23 cellular contexts compared by ENCODE assay signal in the genomic region with DNA sequence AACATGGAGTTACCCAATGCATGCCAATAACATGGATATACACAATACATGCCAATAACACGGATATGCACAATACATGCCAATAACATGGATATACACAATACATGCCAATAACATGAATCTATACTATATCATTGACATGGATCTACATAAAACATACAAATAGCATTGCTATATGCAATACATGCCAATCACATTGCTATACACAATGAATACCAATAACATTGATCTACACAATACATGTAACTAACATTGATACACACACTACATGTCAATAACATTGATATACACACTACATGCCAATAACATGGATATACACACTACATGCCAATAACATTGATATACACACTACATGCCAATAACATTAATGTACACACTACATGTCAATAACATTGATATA. TPM values are rescaled to one million over a fixed set of nuclear protein-coding genes. Genes with fewer than 3 reads are reported as not detected.
DNase-seq lines count a peak whose midpoint lies in the region; ATAC-seq and TF ChIP-seq lines count a peak whose summit lies in the region.
"Had no signal": no experiment of that assay in that cellular context is flagged by ENCODE, and none has a peak within 500 bp of the region (broad histone marks: within the 10 kb centered on the region; RNA-seq: fewer than 3 reads in every experiment).

No MANE protein-coding gene starts in this region.

- H3K27ac ChIP-seq in DND-41 (ENCODE audit: low read length) (no peak overlapping the region), neural progenitor cell (no peak overlapping the region), PC-3 (ENCODE audit: low read length) (no peak overlapping the region)
- H3K27ac ChIP-seq: BLaER1 treated with 17β-estradiol and CSF1 and Interleukin-3, amounts not matched to agents 10 nM and 100 nM; colonic mucosa; SJSA1 had no signal

- no peak overlapping the region for H3K27ac Mint-ChIP-seq in activated CD8-positive, alpha-beta memory T cell treated with anti-CD3 and anti-CD28 coated beads, Interleukin-2, amount 10 ng/mL, durations not matched to agents 7 days and 5 days
- H3K27ac Mint-ChIP-seq in brain: peak overlapping the region in 1 of 5 experiments; percentile 70
- H3K27ac Mint-ChIP-seq in neural progenitor cell: no peak overlapping the region
- H3K27ac Mint-ChIP-seq: activated naive CD8-positive, alpha-beta T cell treated with anti-CD3 and anti-CD28 coated beads, Interleukin-2, amount 50 U/mL, for 24 hours; activated T-helper 2 cell treated with anti-CD3 and anti-CD28 coated beads, Interferon-gamma antibody, Interleukin-2, Interleukin-4, amounts not matched to agents 10 μg/mL and 5 μg/mL and 100 μg/mL, durations not matched to agents 14 hours and 24 hours and 36 hours; T-helper 17 cell had no signal

- H3K9me3 ChIP-seq in DND-41 (ENCODE audit: insufficient read depth, low read length, severe bottlenecking) (no peaks in the 10 kb centered on the region), neural progenitor cell (ENCODE audit: low read depth) (no peaks in the 10 kb centered on the region), PC-3 (ENCODE audit: low read length) (no peaks in the 10 kb centered on the region)
- H3K9me3 ChIP-seq: BLaER1 treated with 17β-estradiol and CSF1 and Interleukin-3, amounts not matched to agents 10 nM and 100 nM; colonic mucosa; esophagus squamous epithelium; gastroesophageal sphincter; SJSA1; spleen; stomach; transverse colon had no signal

- H3K4me3 Mint-ChIP-seq in activated CD8-positive, alpha-beta memory T cell treated with anti-CD3 and anti-CD28 coated beads, Interleukin-2, amount 10 ng/mL, durations not matched to agents 7 days and 5 days: peak overlapping the region; percentile 49
- H3K4me3 Mint-ChIP-seq in brain: peak overlapping the region; percentile 47 to 80 (median 78)
- peak overlapping the region; percentile 83 for H3K4me3 Mint-ChIP-seq in neural progenitor cell

- H3K4me2 ChIP-seq in DND-41 (ENCODE audit: insufficient read depth, low read length): no peak overlapping the region
- no peak overlapping the region for H3K4me2 ChIP-seq in neural progenitor cell
- H3K4me2 ChIP-seq in PC-3 (ENCODE audit: low read length): no peak overlapping the region
- H3K4me2 ChIP-seq: BLaER1 treated with 17β-estradiol and CSF1 and Interleukin-3, amounts not matched to agents 10 nM and 100 nM had no signal

- H3K27me3 Mint-ChIP-seq in activated CD8-positive, alpha-beta memory T cell treated with anti-CD3 and anti-CD28 coated beads, Interleukin-2, amount 10 ng/mL, durations not matched to agents 7 days and 5 days: peaks cover 3% of the 10 kb centered on the region
- H3K27me3 Mint-ChIP-seq in brain: peaks cover 5% of the 10 kb centered on the region
- H3K27me3 Mint-ChIP-seq in neural progenitor cell (ENCODE audit: insufficient read depth, low read depth): peaks cover 2% of the 10 kb centered on the region

- no peaks in the 10 kb centered on the region for H3K9me3 Mint-ChIP-seq in activated CD8-positive, alpha-beta memory T cell treated with anti-CD3 and anti-CD28 coated beads, Interleukin-2, amount 10 ng/mL, durations not matched to agents 7 days and 5 days (ENCODE audit: low read depth)
- H3K9me3 Mint-ChIP-seq in brain (no peaks in the 10 kb centered on the region), neural progenitor cell (no peaks in the 10 kb centered on the region)
- H3K9me3 Mint-ChIP-seq: activated naive CD8-positive, alpha-beta T cell treated with anti-CD3 and anti-CD28 coated beads, Interleukin-2, amount 50 U/mL, for 24 hours; activated T-helper 2 cell treated with anti-CD3 and anti-CD28 coated beads, Interferon-gamma antibody, Interleukin-2, Interleukin-4, amounts not matched to agents 10 μg/mL and 5 μg/mL and 100 μg/mL, durations not matched to agents 14 hours and 24 hours and 36 hours had no signal

- H3K79me2 ChIP-seq in DND-41 (ENCODE audit: insufficient read depth, low read length) (peaks cover 39% of the 10 kb centered on the region), neural progenitor cell (ENCODE audit: low read depth) (peaks cover 36% of the 10 kb centered on the region), PC-3 (ENCODE audit: low read length) (peaks cover 32% of the 10 kb centered on the region)

- intact Hi-C loops in PC-3 (cut with micrococcal nuclease): no loop called here

- H3K27me3 ChIP-seq in DND-41 (ENCODE audit: insufficient read depth, low read length, poor library complexity) (no peaks in the 10 kb centered on the region), neural progenitor cell (no peaks in the 10 kb centered on the region), PC-3 (ENCODE audit: low read length) (no peaks in the 10 kb centered on the region)
- H3K27me3 ChIP-seq: BLaER1 treated with 17β-estradiol and CSF1 and Interleukin-3, amounts not matched to agents 10 nM and 100 nM; colonic mucosa; esophagus squamous epithelium; gastroesophageal sphincter; SJSA1; transverse colon had no signal

- H4K20me1 ChIP-seq in DND-41 (ENCODE audit: insufficient read depth, low read length) (peaks cover 33% of the 10 kb centered on the region), neural progenitor cell (ENCODE audit: low read depth) (peaks cover 35% of the 10 kb centered on the region), PC-3 (ENCODE audit: low read length) (no peaks in the 10 kb centered on the region)

- no peak overlapping the region for H3K4me3 ChIP-seq in DND-41 (ENCODE audit: low read depth in 1 of 2, low read length in 2 of 2)
- H3K4me3 ChIP-seq in neural progenitor cell: no peak overlapping the region
- no peak overlapping the region for H3K4me3 ChIP-seq in PC-3 (ENCODE audit: low read length)
- H3K4me3 ChIP-seq: colonic mucosa, gastroesophageal sphincter, lung, stomach, transverse colon had no signal

- ATAC-seq in activated CD8-positive, alpha-beta memory T cell treated with anti-CD3 and anti-CD28 coated beads, Interleukin-2, amount 10 ng/mL, durations not matched to agents 7 days and 5 days: no peak
- no peak for ATAC-seq in DND-41 (ENCODE audit: insufficient read depth, low read depth)
- no peak for ATAC-seq in PC-3
- no peak for ATAC-seq in GM21447 (IDR thresholded peaks at IDR 0.05; ENCODE audit: unreplicated experiment)

- H3K4me1 ChIP-seq in DND-41 (ENCODE audit: insufficient read depth, low read length): peaks cover 27% of the 10 kb centered on the region
- peaks cover 9% of the 10 kb centered on the region for H3K4me1 ChIP-seq in neural progenitor cell
- no peaks in the 10 kb centered on the region for H3K4me1 ChIP-seq in PC-3 (ENCODE audit: insufficient read depth, low read length)

- CTCF ChIA-PET in activated CD8-positive, alpha-beta memory T cell treated with anti-CD3 and anti-CD28 coated beads, Interleukin-2, amount 10 ng/mL, durations not matched to agents 7 days and 5 days (lab: Charles Lee): interaction anchor here (0.7 to 3.0 kb wide), 6 partner anchors 9 to 111 kb away, joined by 4 to 20 read pairs (median 10); no protein-coding TSS in a partner anchor
- CTCF ChIA-PET in PC-3 (lab: Charles Lee): no interaction called here

- BruUV-seq in PC-3 (replicated peaks; lab: Mats Ljungman, UMichigan): no TSS peak

- DNase-seq in activated CD8-positive, alpha-beta memory T cell treated with anti-CD3 and anti-CD28 coated beads, Interleukin-2, amount 10 ng/mL, durations not matched to agents 7 days and 5 days: no peak
- DNase-seq in activated CD8-positive, alpha-beta memory T cell treated with anti-CD3 and anti-CD28 coated beads for 24 hours: no peak
- DNase-seq in DND-41 (no peak), neural progenitor cell (ENCODE audit: low spot score) (no peak), PC-3 (no peak), kidney glomerular epithelial cell (lab: John Stamatoyannopoulos, UW) (no peak)
- DNase-seq: activated naive CD8-positive, alpha-beta T cell treated with anti-CD3 and anti-CD28 coated beads, Interleukin-2, amount 50 U/mL, for 24 hours; colonic mucosa; esophagus squamous epithelium; Karpas-422; kidney; spleen; stomach; T-helper 17 cell had no signal

- TF ChIP-seq CTCF in DND-41 (IDR thresholded peaks at IDR 0.05; ENCODE audit: borderline replicate concordance, extremely low read depth, low read length, poor library complexity, severe bottlenecking) (no peak), brain (conservative IDR thresholded peaks at IDR 0.05) (no peak), neural progenitor cell (IDR thresholded peaks at IDR 0.05) (no peak), PC-3 (conservative IDR thresholded peaks at IDR 0.05; ENCODE audit: low read depth, low read length) (no peak)

- H3K36me3 Mint-ChIP-seq in activated CD8-positive, alpha-beta memory T cell treated with anti-CD3 and anti-CD28 coated beads, Interleukin-2, amount 10 ng/mL, durations not matched to agents 7 days and 5 days: no peaks in the 10 kb centered on the region
- H3K36me3 Mint-ChIP-seq in brain (peaks cover 1% of the 10 kb centered on the region), neural progenitor cell (no peaks in the 10 kb centered on the region)

- H3K4me1 Mint-ChIP-seq in activated CD8-positive, alpha-beta memory T cell treated with anti-CD3 and anti-CD28 coated beads, Interleukin-2, amount 10 ng/mL, durations not matched to agents 7 days and 5 days: peaks cover 22% of the 10 kb centered on the region
- H3K4me1 Mint-ChIP-seq in brain: peaks cover 21% of the 10 kb centered on the region
- H3K4me1 Mint-ChIP-seq in neural progenitor cell: peaks cover 15% of the 10 kb centered on the region

- POLR2A ChIA-PET in PC-3 (lab: Charles Lee; ENCODE audit: unreplicated experiment): no interaction called here

- H3K36me3 ChIP-seq in DND-41 (ENCODE audit: insufficient read depth, low read length): no peaks in the 10 kb centered on the region; the same call in 1 of the 2 replicates
- no peaks in the 10 kb centered on the region for H3K36me3 ChIP-seq in neural progenitor cell
- H3K36me3 ChIP-seq in PC-3 (ENCODE audit: low read depth, low read length): no peaks in the 10 kb centered on the region
- H3K36me3 ChIP-seq: colonic mucosa, transverse colon had no signal

- H3K9ac ChIP-seq in DND-41 (ENCODE audit: low read depth, low read length) (no peak overlapping the region), neural progenitor cell (no peak overlapping the region), PC-3 (ENCODE audit: low read length) (no peak overlapping the region)
- H3K9ac ChIP-seq: BLaER1 treated with 17β-estradiol and CSF1 and Interleukin-3, amounts not matched to agents 10 nM and 100 nM had no signal

- H2AFZ ChIP-seq in DND-41 (ENCODE audit: low read depth, low read length): peak overlapping the region; percentile 89
- no peak overlapping the region for H2AFZ ChIP-seq in neural progenitor cell (replicated peaks)
- no peak overlapping the region for H2AFZ ChIP-seq in PC-3 (ENCODE audit: low read length)

- H3F3A ChIP-seq in neural progenitor cell (ENCODE audit: low read depth) (peaks cover 8% of the 10 kb centered on the region), PC-3 (ENCODE audit: low read length, unreplicated experiment) (no peaks in the 10 kb centered on the region)

- no peaks in the 10 kb centered on the region for H3K9me2 ChIP-seq in PC-3 (replicated peaks; ENCODE audit: low read length)

RNA-seq across cellular contexts. Expression of a gene that starts 0.9 kb away (rescaled TPM):
- 10 to 100 TPM; 23.9 to 37.7 TPM for total RNA-seq in activated CD8-positive, alpha-beta memory T cell treated with anti-CD3 and anti-CD28 coated beads, Interleukin-2, amount 10 ng/mL, durations not matched to agents 7 days and 5 days
- 51.0 TPM for polyA plus RNA-seq in brain (ENCODE audit: insufficient read depth, low read depth, low replicate concordance)
- total RNA-seq in neural progenitor cell (ENCODE audit: low replicate concordance) (8.6 and 26.6 TPM in 2 replicates), PC-3 (2014; rRNA removed) (16.1 and 21.2 TPM in 2 replicates)

RNA-seq across cellular contexts. Expression of a gene that starts 7.0 kb away (rescaled TPM):
- total RNA-seq in activated CD8-positive, alpha-beta memory T cell treated with anti-CD3 and anti-CD28 coated beads, Interleukin-2, amount 10 ng/mL, durations not matched to agents 7 days and 5 days: 1 to 10 TPM; 1.0 to 1.3 TPM
- polyA plus RNA-seq in brain (ENCODE audit: insufficient read depth, low read depth, low replicate concordance): 3.8 TPM
- total RNA-seq in neural progenitor cell (ENCODE audit: low replicate concordance): 14.7 and 32.5 TPM in 2 replicates
- 11.7 and 14.3 TPM in 2 replicates for total RNA-seq in PC-3 (2014; rRNA removed)
- total RNA-seq: osteocyte, SJSA1 had no signal
